ENCODE assay signal across 1 cellular context in the genomic region with DNA sequence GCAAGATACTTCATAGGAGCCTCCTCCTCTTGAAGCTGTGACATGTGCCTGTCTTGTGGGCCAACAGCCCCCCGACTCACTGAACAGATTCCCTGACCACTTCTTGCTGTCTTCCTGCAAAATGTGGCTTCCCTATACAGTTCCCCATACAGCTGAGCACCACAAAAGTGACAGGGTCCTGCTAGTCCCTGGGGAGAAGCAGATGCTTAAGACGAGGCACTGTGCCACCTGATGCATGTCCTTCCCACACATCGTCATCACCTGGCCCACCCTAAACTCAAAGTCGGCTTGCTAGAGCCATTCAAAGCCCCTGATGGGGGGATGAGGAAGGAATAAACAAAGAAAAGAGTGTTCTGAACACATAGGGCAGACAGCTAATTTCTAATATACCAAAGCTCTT.
TF ChIP-seq lines count a peak whose summit lies in the region.

No MANE protein-coding gene starts in this region.

TF ChIP-seq in GM12878, 131 proteins besides CTCF, POLR2A, EP300 and RAD21:
- TF ChIP-seq SMARCA5 (IDR thresholded peaks at IDR 0.05) (0 out of 2 replicates have a peak, but pooled peaks have one; percentile 45), MEF2B (IDR thresholded peaks at IDR 0.05; ENCODE audit: partially characterized antibody, poor library complexity, severe bottlenecking) (peak; percentile 91), RAD51 (IDR thresholded peaks at IDR 0.05) (peak; percentile 29; the same call in 1 of the 2 replicates)
- TF ChIP-seq, protein P1, sequence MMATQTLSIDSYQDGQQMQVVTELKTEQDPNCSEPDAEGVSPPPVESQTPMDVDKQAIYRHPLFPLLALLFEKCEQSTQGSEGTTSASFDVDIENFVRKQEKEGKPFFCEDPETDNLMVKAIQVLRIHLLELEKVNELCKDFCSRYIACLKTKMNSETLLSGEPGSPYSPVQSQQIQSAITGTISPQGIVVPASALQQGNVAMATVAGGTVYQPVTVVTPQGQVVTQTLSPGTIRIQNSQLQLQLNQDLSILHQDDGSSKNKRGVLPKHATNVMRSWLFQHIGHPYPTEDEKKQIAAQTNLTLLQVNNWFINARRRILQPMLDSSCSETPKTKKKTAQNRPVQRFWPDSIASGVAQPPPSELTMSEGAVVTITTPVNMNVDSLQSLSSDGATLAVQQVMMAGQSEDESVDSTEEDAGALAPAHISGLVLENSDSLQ (IDR thresholded peaks at IDR 0.05), result no peak
